ENCODE assay signal across 32 cellular contexts in the genomic region with DNA sequence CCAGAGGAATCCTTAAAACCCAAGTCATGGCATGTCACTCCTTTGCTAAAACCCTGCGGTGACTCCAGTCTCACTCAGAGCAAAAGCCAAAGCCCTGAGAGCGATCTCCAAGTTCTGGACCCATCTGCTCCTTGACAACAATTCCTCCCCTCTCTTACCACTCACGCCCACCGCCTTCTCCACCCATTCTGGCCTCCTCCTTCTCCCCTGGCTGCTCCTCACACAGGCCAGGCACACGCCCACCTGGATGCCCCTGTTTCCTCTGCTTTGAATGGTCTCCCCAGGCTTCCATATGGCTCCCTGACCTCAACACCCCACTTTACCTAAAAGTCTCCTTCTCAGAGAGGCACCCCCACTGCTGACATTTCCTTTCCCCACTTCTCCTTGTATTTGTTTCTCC.
"Had no signal": no experiment of that assay in that cellular context is flagged by ENCODE, and none has a peak within 500 bp of the region (broad histone marks: within the 10 kb centered on the region; RNA-seq: fewer than 3 reads in every experiment).

No MANE protein-coding gene starts in this region.

- H3K4me3 ChIP-seq: ovary, psoas muscle, skin epidermis, smooth muscle cell, spleen, suprapubic skin, testis, tibial artery, transverse colon, upper lobe of right lung, vagina had no signal

- H3K9me3 Mint-ChIP-seq: natural killer cell treated with Interleukin-12 subunit alpha and Interleukin-12 subunit beta and Interleukin-15 and Interleukin-18, amount 100 ng/mL, for 72 hours; neural crest cell; stimulated activated naive CD8-positive, alpha-beta T cell treated with anti-CD3 and anti-CD28 coated beads, Interleukin-15, amount 100 ng/mL, for 72 hours had no signal

- H3K4me1 ChIP-seq: parathyroid adenoma, psoas muscle, spleen, suprapubic skin, testis, tibial artery, transverse colon, upper lobe of right lung, vagina had no signal

- H3K27me3 Mint-ChIP-seq: progenitor cell of endocrine pancreas; stimulated activated naive CD8-positive, alpha-beta T cell treated with anti-CD3 and anti-CD28 coated beads, Interleukin-15, amount 100 ng/mL, for 72 hours had no signal

- H3K4me2 ChIP-seq: smooth muscle cell had no signal

- H2AFZ ChIP-seq: parathyroid adenoma had no signal

- H3K9me3 ChIP-seq: ovary, suprapubic skin, testis, transverse colon, upper lobe of right lung, vagina had no signal

- H3K27ac Mint-ChIP-seq: naive B cell; natural killer cell treated with Interleukin-12 subunit alpha and Interleukin-12 subunit beta and Interleukin-15 and Interleukin-18, amount 100 ng/mL, for 72 hours; nephron progenitor cell; progenitor cell of endocrine pancreas; stimulated activated memory B cell treated with anti-CD40 and anti-IgM and Interleukin-4, amounts not matched to agents 10 μg/mL and 1 μg/mL and 100 μg/mL, for 72 hours; type B pancreatic cell had no signal

- H3K36me3 Mint-ChIP-seq: natural killer cell treated with Interleukin-12 subunit alpha and Interleukin-12 subunit beta and Interleukin-15 and Interleukin-18, amount 100 ng/mL, for 72 hours; stimulated activated memory B cell treated with anti-CD40 and anti-IgM and Interleukin-4, amounts not matched to agents 10 μg/mL and 1 μg/mL and 100 μg/mL, for 72 hours had no signal

- ATAC-seq: naive thymus-derived CD8-positive, alpha-beta T cell; natural killer cell treated with Interleukin-12 subunit alpha and Interleukin-12 subunit beta and Interleukin-15 and Interleukin-18, amount 100 ng/mL, for 72 hours; psoas muscle; right cardiac atrium; sciatic nerve; stimulated activated memory B cell treated with anti-CD40 and anti-IgM and Interleukin-4, amounts not matched to agents 10 μg/mL and 1 μg/mL and 100 μg/mL, for 72 hours; stimulated activated naive CD8-positive, alpha-beta T cell treated with anti-CD3 and anti-CD28 coated beads, Interleukin-15, amount 100 ng/mL, for 72 hours; stimulated activated naive CD8-positive, alpha-beta T cell treated with anti-CD3 and anti-CD28 coated beads, Interleukin-15, Interleukin-2, amounts not matched to agents 100 U/mL and 50 U/mL, for 24 hours; upper lobe of right lung had no signal

- DNase-seq: naive B cell; naive thymus-derived CD8-positive, alpha-beta T cell; nephron progenitor cell; occipital lobe; ovary; psoas muscle; right cardiac atrium; spleen; stimulated activated CD4-positive, alpha-beta T cell treated with anti-CD3 and anti-CD28 coated beads, Interleukin-12 subunit alpha, Interleukin-12 subunit beta, amount 100 ng/mL, for 4 hours; stimulated activated CD4-positive, alpha-beta T cell treated with anti-CD3 and anti-CD28 coated beads, Interleukin-1b, Interleukin-23, amount 100 ng/mL, for 48 hours; stimulated activated CD4-positive, alpha-beta T cell treated with anti-CD3 and anti-CD28 coated beads, Interleukin-4, amount 100 ng/mL, for 1 hour; stimulated activated CD4-positive, alpha-beta T cell treated with anti-CD3 and anti-CD28 coated beads, Interleukin-4, amount 100 ng/mL, for 4 hours; stimulated activated CD8-positive, alpha-beta memory T cell treated with anti-CD3 and anti-CD28 coated beads, Interleukin-4, amount 100 ng/mL, for 48 hours; stimulated activated naive CD4-positive, alpha-beta T cell; stimulated activated naive CD8-positive, alpha-beta T cell treated with anti-CD3 and anti-CD28 coated beads, Interleukin-15, amount 100 ng/mL, for 72 hours; stimulated activated naive CD8-positive, alpha-beta T cell treated with anti-CD3 and anti-CD28 coated beads, Interleukin-15, Interleukin-2, amounts not matched to agents 100 U/mL and 50 U/mL, for 24 hours; substantia nigra; testis; tibial artery; transverse colon; upper lobe of right lung had no signal

- H3K27me3 ChIP-seq: ovary, testis, transverse colon, upper lobe of right lung, vagina had no signal

- H3K36me3 ChIP-seq: ovary, spleen, suprapubic skin, tibial artery, transverse colon, upper lobe of right lung, vagina had no signal

- H3K4me3 Mint-ChIP-seq: naive B cell; naive thymus-derived CD8-positive, alpha-beta T cell; natural killer cell treated with Interleukin-12 subunit alpha and Interleukin-12 subunit beta and Interleukin-15 and Interleukin-18, amount 100 ng/mL, for 72 hours; nephron progenitor cell; neural crest cell; stimulated activated memory B cell treated with anti-CD40 and anti-IgM and Interleukin-4, amounts not matched to agents 10 μg/mL and 1 μg/mL and 100 μg/mL, for 72 hours; stimulated activated naive CD8-positive, alpha-beta T cell treated with anti-CD3 and anti-CD28 coated beads, Interleukin-15, amount 100 ng/mL, for 72 hours; type B pancreatic cell had no signal

- H3K4me1 Mint-ChIP-seq: neural crest cell; stimulated activated memory B cell treated with anti-CD40 and anti-IgM and Interleukin-4, amounts not matched to agents 10 μg/mL and 1 μg/mL and 100 μg/mL, for 72 hours; stimulated activated naive CD8-positive, alpha-beta T cell treated with anti-CD3 and anti-CD28 coated beads, Interleukin-15, amount 100 ng/mL, for 72 hours had no signal

- H3K9ac ChIP-seq: parathyroid adenoma had no signal

- H3K27ac ChIP-seq: ovary, parathyroid adenoma, psoas muscle, skin epidermis, spleen, suprapubic skin, testis, tibial artery, transverse colon, upper lobe of right lung, vagina had no signal
